In genomic region chr7:45203459-45203858, GRCh38 we compare ENCODE assay signal across 17 cellular contexts. TPM values are rescaled to one million over a fixed set of nuclear protein-coding genes. Genes with fewer than 3 reads are reported as not detected.
DNase-seq lines count a peak whose midpoint lies in the region; ATAC-seq and TF ChIP-seq lines count a peak whose summit lies in the region.
"Had no signal": no experiment of that assay in that cellular context is flagged by ENCODE, and none has a peak within 500 bp of the region (broad histone marks: within the 10 kb centered on the region; RNA-seq: fewer than 3 reads in every experiment).

No MANE protein-coding gene starts in this region.

- 81% methylated on average over 7 of the region's 7 CpGs; no CpG with 5 or more reads in 1 of the 2 donors for WGBS in transverse colon (ENCODE audit: low coverage in 1 of 2), 2 donors

- in situ Hi-C loops in transverse colon (cut with MboI; ENCODE audit: low pct_ligation_motif_present in 1 of 4, low pct_unique_long_range_greater_than_20kb in 1 of 4, low sequenced_read_pairs in 3 of 4), result no loop called here

- H3K4me1 Mint-ChIP-seq in activated T-cell treated with anti-CD3 and anti-CD28 coated beads, Interleukin-2, amount 50 U/mL, for 24 hours (ENCODE audit: low read depth), result peaks cover 38% of the 10 kb centered on the region
- peaks cover 33% of the 10 kb centered on the region for H3K4me1 Mint-ChIP-seq in activated naive CD8-positive, alpha-beta T cell treated with anti-CD3 and anti-CD28 coated beads, Interleukin-2, amount 10 ng/mL, durations not matched to agents 7 days and 5 days
- H3K4me1 Mint-ChIP-seq: nephron progenitor cell had no signal

- no peak for TF ChIP-seq CTCF in transverse colon (IDR thresholded peaks at IDR 0.05)

- H3K9me3 ChIP-seq in transverse colon, result no peaks in the 10 kb centered on the region
- H3K9me3 ChIP-seq: Caco-2 had no signal

- no peak overlapping the region for H3K4me3 Mint-ChIP-seq in activated T-cell treated with anti-CD3 and anti-CD28 coated beads, Interleukin-2, amount 50 U/mL, for 24 hours
- peak overlapping the region; percentile 76 for H3K4me3 Mint-ChIP-seq in activated naive CD8-positive, alpha-beta T cell treated with anti-CD3 and anti-CD28 coated beads, Interleukin-2, amount 10 ng/mL, durations not matched to agents 7 days and 5 days
- H3K4me3 Mint-ChIP-seq: nephron progenitor cell had no signal

- TF ChIP-seq EP300 in transverse colon (IDR thresholded peaks at IDR 0.05; ENCODE audit: low read depth), result no peak

- no peak for ATAC-seq in activated naive CD8-positive, alpha-beta T cell treated with anti-CD3 and anti-CD28 coated beads, Interleukin-2, amount 10 ng/mL, durations not matched to agents 7 days and 5 days (ENCODE audit: low read depth)
- peak; percentile 15 for ATAC-seq in left ventricle myocardium superior
- ATAC-seq in left colon, result no peak
- ATAC-seq in HG03442 (IDR thresholded peaks at IDR 0.05; ENCODE audit: unreplicated experiment), result no peak
- no peak for ATAC-seq in HG03469 (IDR thresholded peaks at IDR 0.05; ENCODE audit: unreplicated experiment)

- H3K36me3 ChIP-seq in transverse colon, result no peaks in the 10 kb centered on the region

- intact Hi-C loops in left ventricle myocardium superior (cut with micrococcal nuclease), result no loop called here
- intact Hi-C loops in transverse colon (cut with DNase I; ENCODE audit: low total_unique reads), result no loop called here
- intact Hi-C loops in left colon (cut with DNase I, micrococcal nuclease), result no loop called here

- DNase-seq in activated T-cell treated with anti-CD3 and anti-CD28 coated beads, Interleukin-2, amount 50 U/mL, for 24 hours, result no peak
- no peak for DNase-seq in activated T-cell treated with anti-CD3 and anti-CD28 coated beads, Interleukin-2, amount 50 U/mL, for 48 hours
- DNase-seq in activated naive CD8-positive, alpha-beta T cell treated with anti-CD3 and anti-CD28 coated beads, Interleukin-2, amount 10 ng/mL, durations not matched to agents 7 days and 5 days, result no peak
- no peak for DNase-seq in left ventricle myocardium superior
- DNase-seq in transverse colon, result no peak
- DNase-seq in left colon, result no peak
- DNase-seq: activated CD4-positive, alpha-beta T cell treated with anti-CD3 and anti-CD28 coated beads for 4 hours; activated gamma-delta T cell treated with Interleukin-2 at 50 U/mL for 16 hours; Caco-2; NCI-H1417; NCI-H446; nephron progenitor cell had no signal

- peaks cover 9% of the 10 kb centered on the region for H3K27me3 Mint-ChIP-seq in activated T-cell treated with anti-CD3 and anti-CD28 coated beads, Interleukin-2, amount 50 U/mL, for 24 hours
- peaks cover 6% of the 10 kb centered on the region for H3K27me3 Mint-ChIP-seq in activated naive CD8-positive, alpha-beta T cell treated with anti-CD3 and anti-CD28 coated beads, Interleukin-2, amount 10 ng/mL, durations not matched to agents 7 days and 5 days
- H3K27me3 Mint-ChIP-seq: IgD-negative memory B cell had no signal

- POLR2A ChIA-PET in activated naive CD8-positive, alpha-beta T cell treated with anti-CD3 and anti-CD28 coated beads, Interleukin-2, amount 10 ng/mL, durations not matched to agents 7 days and 5 days (lab: Charles Lee), result no interaction called here

- H3K36me3 Mint-ChIP-seq in activated T-cell treated with anti-CD3 and anti-CD28 coated beads, Interleukin-2, amount 50 U/mL, for 24 hours (ENCODE audit: low read depth), result no peaks in the 10 kb centered on the region
- H3K36me3 Mint-ChIP-seq in activated naive CD8-positive, alpha-beta T cell treated with anti-CD3 and anti-CD28 coated beads, Interleukin-2, amount 10 ng/mL, durations not matched to agents 7 days and 5 days, result no peaks in the 10 kb centered on the region

- H3K27me3 ChIP-seq in transverse colon, result peaks cover 5% of the 10 kb centered on the region

- H3K4me3 ChIP-seq in transverse colon, result no peak overlapping the region

- H3K27ac Mint-ChIP-seq in activated T-cell treated with anti-CD3 and anti-CD28 coated beads, Interleukin-2, amount 50 U/mL, for 24 hours, result peak overlapping the region; percentile 71
- H3K27ac Mint-ChIP-seq in activated naive CD8-positive, alpha-beta T cell treated with anti-CD3 and anti-CD28 coated beads, Interleukin-2, amount 10 ng/mL, durations not matched to agents 7 days and 5 days, result peak overlapping the region; percentile 92
- H3K27ac Mint-ChIP-seq: nephron progenitor cell had no signal

- TF ChIP-seq POLR2A in transverse colon (IDR thresholded peaks at IDR 0.05), result no peak

- peaks cover 0 to 13% (median 2%) of the 10 kb centered on the region in 4 donors for H3K4me1 ChIP-seq in transverse colon
- H3K4me1 ChIP-seq: Caco-2 had no signal

- peak overlapping the region; percentile 29 to 49 (median 34) for H3K27ac ChIP-seq in transverse colon
- H3K27ac ChIP-seq: epithelial cell of prostate had no signal

- H3K9me3 Mint-ChIP-seq in activated T-cell treated with anti-CD3 and anti-CD28 coated beads, Interleukin-2, amount 50 U/mL, for 24 hours, result no peaks in the 10 kb centered on the region
- peaks cover 8% of the 10 kb centered on the region for H3K9me3 Mint-ChIP-seq in activated naive CD8-positive, alpha-beta T cell treated with anti-CD3 and anti-CD28 coated beads, Interleukin-2, amount 10 ng/mL, durations not matched to agents 7 days and 5 days
- H3K9me3 Mint-ChIP-seq: IgD-negative memory B cell, nephron progenitor cell had no signal

RNA-seq across cellular contexts. Expression of gene RAMP3, which starts 45.9 kb away (rescaled TPM):
- total RNA-seq in activated naive CD8-positive, alpha-beta T cell treated with anti-CD3 and anti-CD28 coated beads, Interleukin-2, amount 10 ng/mL, durations not matched to agents 7 days and 5 days, result not detected
- total RNA-seq in left ventricle myocardium superior (36.0 TPM), transverse colon (10 to 100 TPM in 3 of 4 donors, 1 to 10 TPM in 1; 6.4 to 25.1 (median 15.2) TPM), left colon (1 to 10 TPM; 8.8 to 9.5 TPM)
- total RNA-seq: Caco-2, OCI-LY7 had no signal

Comparison
In these comparisons a context has a peak if more than half of its experiments do, and no peak if none do; other contexts are left out.
1. RNA of gene RAMP3, which starts 45.9 kb away (total RNA-seq): 36.0 TPM in left ventricle myocardium superior (single experiment), 6.4 to 25.1 TPM in transverse colon and 8.8 to 9.5 TPM in left colon; not detected in activated naive CD8-positive, alpha-beta T cell treated with anti-CD3 and anti-CD28 coated beads, Interleukin-2, amount 10 ng/mL, durations not matched to agents 7 days and 5 days; every median in the first group is over 4 times any median in the second.